In genomic region chr5:34474573-34475021, GRCh38 we compare ENCODE assay signal across 8 cellular contexts.
DNase-seq lines count a peak whose midpoint lies in the region; ATAC-seq and TF ChIP-seq lines count a peak whose summit lies in the region.

No MANE protein-coding gene starts in this region.

- H3K4me3 ChIP-seq in body of pancreas (no peak overlapping the region), thoracic aorta (no peak overlapping the region)

- H3K36me3 ChIP-seq in body of pancreas (replicated peaks in 1 of 2; ENCODE audit: insufficient read depth in 1 of 2, low read depth in 2 of 2) (no peaks in the 10 kb centered on the region), thoracic aorta (no peaks in the 10 kb centered on the region)

- H3K27me3 Mint-ChIP-seq in activated CD4-positive, alpha-beta T cell treated with anti-CD3 and anti-CD28 coated beads for 36 hours = peaks cover 16% of the 10 kb centered on the region
- peaks cover 0 to 9% (median 0%) of the 10 kb centered on the region in 3 donors for H3K27me3 Mint-ChIP-seq in immature natural killer cell (ENCODE audit: low read depth in 3 of 3)

- ATAC-seq in activated CD4-positive, alpha-beta T cell treated with anti-CD3 and anti-CD28 coated beads for 36 hours = peak; percentile 49
- ATAC-seq in HG02938 (IDR thresholded peaks at IDR 0.05; ENCODE audit: unreplicated experiment) (peak; percentile 71), body of pancreas (peak; percentile 95), thoracic aorta (ENCODE audit: insufficient number of reproducible peaks, low FRiP score, low read depth) (peak; percentile 92), GM19324 (IDR thresholded peaks at IDR 0.05; ENCODE audit: low FRiP score, unreplicated experiment) (no peak)

- H3K36me3 Mint-ChIP-seq in activated CD4-positive, alpha-beta T cell treated with anti-CD3 and anti-CD28 coated beads for 36 hours (ENCODE audit: low read depth) = no peaks in the 10 kb centered on the region
- no peaks in the 10 kb centered on the region for H3K36me3 Mint-ChIP-seq in immature natural killer cell

- no peak for TF ChIP-seq POLR2A in body of pancreas (IDR thresholded peaks at IDR 0.05)

- no peaks in the 10 kb centered on the region for H3K9me3 ChIP-seq in body of pancreas
- no peaks in the 10 kb centered on the region for H3K9me3 ChIP-seq in thoracic aorta

- H3K4me1 ChIP-seq in body of pancreas (peaks cover 15% of the 10 kb centered on the region), thoracic aorta (ENCODE audit: control insufficient read depth in 1 of 2, low read depth in 2 of 2) (peaks cover 0 to 6% of the 10 kb centered on the region in 2 donors)

- H3K27ac ChIP-seq in body of pancreas (no peak overlapping the region), thoracic aorta (no peak overlapping the region)

- H3K9me3 Mint-ChIP-seq in activated CD4-positive, alpha-beta T cell treated with anti-CD3 and anti-CD28 coated beads for 36 hours (ENCODE audit: low read depth) = no peaks in the 10 kb centered on the region
- H3K9me3 Mint-ChIP-seq in immature natural killer cell = no peaks in the 10 kb centered on the region

- DNase-seq in activated CD4-positive, alpha-beta T cell treated with anti-CD3 and anti-CD28 coated beads for 36 hours = no peak
- DNase-seq in activated CD4-positive, alpha-beta T cell treated with anti-CD3 and anti-CD28 coated beads for 1 hour = no peak
- DNase-seq in NCI-H345 treated with DMSO at 0.1 percent for 48 hours (lab: John Stamatoyannopoulos, UW; ENCODE audit: unreplicated experiment) (peak; percentile 50), body of pancreas (peak in 3 of 4 donors; percentile 34 to 47 (median 42)), immature natural killer cell (peak; percentile 35 to 46 (median 39)), thoracic aorta (ENCODE audit: low spot score) (no peak)

- peak; percentile 90 to 98 (median 95) for TF ChIP-seq CTCF in body of pancreas (IDR thresholded peaks at IDR 0.05)
- peak; percentile 95 for TF ChIP-seq CTCF in thoracic aorta (IDR thresholded peaks at IDR 0.05)

- H3K4me1 Mint-ChIP-seq in activated CD4-positive, alpha-beta T cell treated with anti-CD3 and anti-CD28 coated beads for 36 hours = no peaks in the 10 kb centered on the region
- H3K4me1 Mint-ChIP-seq in immature natural killer cell = peaks cover 23% of the 10 kb centered on the region in 2 donors

- WGBS in body of pancreas, 2 donors = 13 to 21% methylated on average over 4 of the region's 4 CpGs

- H3K27me3 ChIP-seq in body of pancreas (no peaks in the 10 kb centered on the region), thoracic aorta (replicated peaks; ENCODE audit: insufficient read depth) (no peaks in the 10 kb centered on the region)

- CTCF ChIA-PET in activated CD4-positive, alpha-beta T cell treated with anti-CD3 and anti-CD28 coated beads for 36 hours (lab: Charles Lee) = interaction anchor here (0.7 to 4.6 kb wide), 19 partner anchors 11 to 528 kb away, joined by 3 to 38 read pairs (median 3); no protein-coding TSS in a partner anchor

- no peak overlapping the region for H3K4me3 Mint-ChIP-seq in activated CD4-positive, alpha-beta T cell treated with anti-CD3 and anti-CD28 coated beads for 36 hours
- peak overlapping the region in 1 of 5 donors; percentile 44 for H3K4me3 Mint-ChIP-seq in immature natural killer cell

- POLR2A ChIA-PET in activated CD4-positive, alpha-beta T cell treated with anti-CD3 and anti-CD28 coated beads for 36 hours (lab: Charles Lee) = no interaction called here

- H3K27ac Mint-ChIP-seq in activated CD4-positive, alpha-beta T cell treated with anti-CD3 and anti-CD28 coated beads for 36 hours = no peak overlapping the region
- H3K27ac Mint-ChIP-seq in immature natural killer cell = no peak overlapping the region

- intact Hi-C loops in activated CD4-positive, alpha-beta T cell treated with anti-CD3 and anti-CD28 coated beads for 36 hours (cut with DNase I, micrococcal nuclease) = loop anchor here (1.0 to 5.0 kb wide), 3 partner anchors 424 to 528 kb away; no protein-coding TSS in a partner anchor
- intact Hi-C loops in body of pancreas (cut with DNase I) = loop anchor here (5.0 kb wide), 1 partner anchor 423 kb away; no protein-coding TSS in a partner anchor

Comparison
In these comparisons a context has a peak if more than half of its experiments do, and no peak if none do; other contexts are left out.
1. DNase-seq: peak in NCI-H345 treated with DMSO at 0.1 percent for 48 hours (single experiment), body of pancreas (3 of 4) and immature natural killer cell (3 of 3); none in activated CD4-positive, alpha-beta T cell treated with anti-CD3 and anti-CD28 coated beads for 36 hours (single experiment), activated CD4-positive, alpha-beta T cell treated with anti-CD3 and anti-CD28 coated beads for 1 hour (single experiment) and thoracic aorta (single experiment).